Comparison of ENCODE assay signal across 1 cellular context in genomic region chr6:140105857-140106256, GRCh38.
TF ChIP-seq lines count a peak whose summit lies in the region.

No MANE protein-coding gene starts in this region.

TF ChIP-seq in K562, 482 proteins besides CTCF, POLR2A, EP300 and RAD21 (continued from another document and continues in another):
- TF ChIP-seq, protein P1, sequence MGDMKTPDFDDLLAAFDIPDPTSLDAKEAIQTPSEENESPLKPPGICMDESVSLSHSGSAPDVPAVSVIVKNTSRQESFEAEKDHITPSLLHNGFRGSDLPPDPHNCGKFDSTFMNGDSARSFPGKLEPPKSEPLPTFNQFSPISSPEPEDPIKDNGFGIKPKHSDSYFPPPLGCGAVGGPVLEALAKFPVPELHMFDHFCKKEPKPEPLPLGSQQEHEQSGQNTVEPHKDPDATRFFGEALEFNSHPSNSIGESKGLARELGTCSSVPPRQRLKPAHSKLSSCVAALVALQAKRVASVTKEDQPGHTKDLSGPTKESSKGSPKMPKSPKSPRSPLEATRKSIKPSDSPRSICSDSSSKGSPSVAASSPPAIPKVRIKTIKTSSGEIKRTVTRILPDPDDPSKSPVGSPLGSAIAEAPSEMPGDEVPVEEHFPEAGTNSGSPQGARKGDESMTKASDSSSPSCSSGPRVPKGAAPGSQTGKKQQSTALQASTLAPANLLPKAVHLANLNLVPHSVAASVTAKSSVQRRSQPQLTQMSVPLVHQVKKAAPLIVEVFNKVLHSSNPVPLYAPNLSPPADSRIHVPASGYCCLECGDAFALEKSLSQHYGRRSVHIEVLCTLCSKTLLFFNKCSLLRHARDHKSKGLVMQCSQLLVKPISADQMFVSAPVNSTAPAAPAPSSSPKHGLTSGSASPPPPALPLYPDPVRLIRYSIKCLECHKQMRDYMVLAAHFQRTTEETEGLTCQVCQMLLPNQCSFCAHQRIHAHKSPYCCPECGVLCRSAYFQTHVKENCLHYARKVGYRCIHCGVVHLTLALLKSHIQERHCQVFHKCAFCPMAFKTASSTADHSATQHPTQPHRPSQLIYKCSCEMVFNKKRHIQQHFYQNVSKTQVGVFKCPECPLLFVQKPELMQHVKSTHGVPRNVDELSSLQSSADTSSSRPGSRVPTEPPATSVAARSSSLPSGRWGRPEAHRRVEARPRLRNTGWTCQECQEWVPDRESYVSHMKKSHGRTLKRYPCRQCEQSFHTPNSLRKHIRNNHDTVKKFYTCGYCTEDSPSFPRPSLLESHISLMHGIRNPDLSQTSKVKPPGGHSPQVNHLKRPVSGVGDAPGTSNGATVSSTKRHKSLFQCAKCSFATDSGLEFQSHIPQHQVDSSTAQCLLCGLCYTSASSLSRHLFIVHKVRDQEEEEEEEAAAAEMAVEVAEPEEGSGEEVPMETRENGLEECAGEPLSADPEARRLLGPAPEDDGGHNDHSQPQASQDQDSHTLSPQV (IDR thresholded peaks at IDR 0.05): 0 out of 2 replicates have a peak, but pooled peaks have one; percentile 55
- no peak for TF ChIP-seq BMI1 (IDR thresholded peaks at IDR 0.05; ENCODE audit: low read length)
- TF ChIP-seq, protein P2, sequence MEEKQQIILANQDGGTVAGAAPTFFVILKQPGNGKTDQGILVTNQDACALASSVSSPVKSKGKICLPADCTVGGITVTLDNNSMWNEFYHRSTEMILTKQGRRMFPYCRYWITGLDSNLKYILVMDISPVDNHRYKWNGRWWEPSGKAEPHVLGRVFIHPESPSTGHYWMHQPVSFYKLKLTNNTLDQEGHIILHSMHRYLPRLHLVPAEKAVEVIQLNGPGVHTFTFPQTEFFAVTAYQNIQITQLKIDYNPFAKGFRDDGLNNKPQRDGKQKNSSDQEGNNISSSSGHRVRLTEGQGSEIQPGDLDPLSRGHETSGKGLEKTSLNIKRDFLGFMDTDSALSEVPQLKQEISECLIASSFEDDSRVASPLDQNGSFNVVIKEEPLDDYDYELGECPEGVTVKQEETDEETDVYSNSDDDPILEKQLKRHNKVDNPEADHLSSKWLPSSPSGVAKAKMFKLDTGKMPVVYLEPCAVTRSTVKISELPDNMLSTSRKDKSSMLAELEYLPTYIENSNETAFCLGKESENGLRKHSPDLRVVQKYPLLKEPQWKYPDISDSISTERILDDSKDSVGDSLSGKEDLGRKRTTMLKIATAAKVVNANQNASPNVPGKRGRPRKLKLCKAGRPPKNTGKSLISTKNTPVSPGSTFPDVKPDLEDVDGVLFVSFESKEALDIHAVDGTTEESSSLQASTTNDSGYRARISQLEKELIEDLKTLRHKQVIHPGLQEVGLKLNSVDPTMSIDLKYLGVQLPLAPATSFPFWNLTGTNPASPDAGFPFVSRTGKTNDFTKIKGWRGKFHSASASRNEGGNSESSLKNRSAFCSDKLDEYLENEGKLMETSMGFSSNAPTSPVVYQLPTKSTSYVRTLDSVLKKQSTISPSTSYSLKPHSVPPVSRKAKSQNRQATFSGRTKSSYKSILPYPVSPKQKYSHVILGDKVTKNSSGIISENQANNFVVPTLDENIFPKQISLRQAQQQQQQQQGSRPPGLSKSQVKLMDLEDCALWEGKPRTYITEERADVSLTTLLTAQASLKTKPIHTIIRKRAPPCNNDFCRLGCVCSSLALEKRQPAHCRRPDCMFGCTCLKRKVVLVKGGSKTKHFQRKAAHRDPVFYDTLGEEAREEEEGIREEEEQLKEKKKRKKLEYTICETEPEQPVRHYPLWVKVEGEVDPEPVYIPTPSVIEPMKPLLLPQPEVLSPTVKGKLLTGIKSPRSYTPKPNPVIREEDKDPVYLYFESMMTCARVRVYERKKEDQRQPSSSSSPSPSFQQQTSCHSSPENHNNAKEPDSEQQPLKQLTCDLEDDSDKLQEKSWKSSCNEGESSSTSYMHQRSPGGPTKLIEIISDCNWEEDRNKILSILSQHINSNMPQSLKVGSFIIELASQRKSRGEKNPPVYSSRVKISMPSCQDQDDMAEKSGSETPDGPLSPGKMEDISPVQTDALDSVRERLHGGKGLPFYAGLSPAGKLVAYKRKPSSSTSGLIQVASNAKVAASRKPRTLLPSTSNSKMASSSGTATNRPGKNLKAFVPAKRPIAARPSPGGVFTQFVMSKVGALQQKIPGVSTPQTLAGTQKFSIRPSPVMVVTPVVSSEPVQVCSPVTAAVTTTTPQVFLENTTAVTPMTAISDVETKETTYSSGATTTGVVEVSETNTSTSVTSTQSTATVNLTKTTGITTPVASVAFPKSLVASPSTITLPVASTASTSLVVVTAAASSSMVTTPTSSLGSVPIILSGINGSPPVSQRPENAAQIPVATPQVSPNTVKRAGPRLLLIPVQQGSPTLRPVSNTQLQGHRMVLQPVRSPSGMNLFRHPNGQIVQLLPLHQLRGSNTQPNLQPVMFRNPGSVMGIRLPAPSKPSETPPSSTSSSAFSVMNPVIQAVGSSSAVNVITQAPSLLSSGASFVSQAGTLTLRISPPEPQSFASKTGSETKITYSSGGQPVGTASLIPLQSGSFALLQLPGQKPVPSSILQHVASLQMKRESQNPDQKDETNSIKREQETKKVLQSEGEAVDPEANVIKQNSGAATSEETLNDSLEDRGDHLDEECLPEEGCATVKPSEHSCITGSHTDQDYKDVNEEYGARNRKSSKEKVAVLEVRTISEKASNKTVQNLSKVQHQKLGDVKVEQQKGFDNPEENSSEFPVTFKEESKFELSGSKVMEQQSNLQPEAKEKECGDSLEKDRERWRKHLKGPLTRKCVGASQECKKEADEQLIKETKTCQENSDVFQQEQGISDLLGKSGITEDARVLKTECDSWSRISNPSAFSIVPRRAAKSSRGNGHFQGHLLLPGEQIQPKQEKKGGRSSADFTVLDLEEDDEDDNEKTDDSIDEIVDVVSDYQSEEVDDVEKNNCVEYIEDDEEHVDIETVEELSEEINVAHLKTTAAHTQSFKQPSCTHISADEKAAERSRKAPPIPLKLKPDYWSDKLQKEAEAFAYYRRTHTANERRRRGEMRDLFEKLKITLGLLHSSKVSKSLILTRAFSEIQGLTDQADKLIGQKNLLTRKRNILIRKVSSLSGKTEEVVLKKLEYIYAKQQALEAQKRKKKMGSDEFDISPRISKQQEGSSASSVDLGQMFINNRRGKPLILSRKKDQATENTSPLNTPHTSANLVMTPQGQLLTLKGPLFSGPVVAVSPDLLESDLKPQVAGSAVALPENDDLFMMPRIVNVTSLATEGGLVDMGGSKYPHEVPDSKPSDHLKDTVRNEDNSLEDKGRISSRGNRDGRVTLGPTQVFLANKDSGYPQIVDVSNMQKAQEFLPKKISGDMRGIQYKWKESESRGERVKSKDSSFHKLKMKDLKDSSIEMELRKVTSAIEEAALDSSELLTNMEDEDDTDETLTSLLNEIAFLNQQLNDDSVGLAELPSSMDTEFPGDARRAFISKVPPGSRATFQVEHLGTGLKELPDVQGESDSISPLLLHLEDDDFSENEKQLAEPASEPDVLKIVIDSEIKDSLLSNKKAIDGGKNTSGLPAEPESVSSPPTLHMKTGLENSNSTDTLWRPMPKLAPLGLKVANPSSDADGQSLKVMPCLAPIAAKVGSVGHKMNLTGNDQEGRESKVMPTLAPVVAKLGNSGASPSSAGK (IDR thresholded peaks at IDR 0.05): 0 out of 2 replicates have a peak, but pooled peaks have one; percentile 30
- TF ChIP-seq GATAD2B (IDR thresholded peaks at IDR 0.05; ENCODE audit: borderline replicate concordance): no peak
- TF ChIP-seq MAFG (tag; conservative IDR thresholded peaks at IDR 0.05): no peak
- TF ChIP-seq ZNF586 (CRISPR knock-in tag; conservative IDR thresholded peaks at IDR 0.05): no peak
- TF ChIP-seq TEAD4 (IDR thresholded peaks at IDR 0.05; ENCODE audit: low read length): peak; percentile 37; the same call in 1 of the 2 replicates
- TF ChIP-seq TEAD4 (CRISPR knock-in tag; IDR thresholded peaks at IDR 0.05; ENCODE audit: borderline replicate concordance): no peak
- TF ChIP-seq TBP (optimal IDR thresholded peaks at IDR 0.05; ENCODE audit: low read depth, low read length): no peak
- no peak for TF ChIP-seq ZKSCAN3 (CRISPR knock-in tag; IDR thresholded peaks at IDR 0.05)
- no peak for TF ChIP-seq ZNF316 (IDR thresholded peaks at IDR 0.05)
- no peak for TF ChIP-seq MECOM (CRISPR knock-in tag; IDR thresholded peaks at IDR 0.05)
- TF ChIP-seq PHB2 (IDR thresholded peaks at IDR 0.05; ENCODE audit: low read depth): no peak
- no peak for TF ChIP-seq YBX1 (IDR thresholded peaks at IDR 0.05)
- peak in 1 of 2 experiments; percentile 66; a peak in 1 of 3 replicates for TF ChIP-seq CBX3 (IDR thresholded peaks at IDR 0.05; ENCODE audit: borderline replicate concordance in 1 of 2, low read length in 2 of 2)
- TF ChIP-seq NR2F6 (CRISPR knock-in tag; IDR thresholded peaks at IDR 0.05): no peak
- no peak for TF ChIP-seq SMARCA5 (IDR thresholded peaks at IDR 0.05)
- no peak for TF ChIP-seq TCF7 (IDR thresholded peaks at IDR 0.05; ENCODE audit: borderline replicate concordance)
- TF ChIP-seq SFPQ (IDR thresholded peaks at IDR 0.05; ENCODE audit: low read depth, low read length): no peak
- TF ChIP-seq HMGN3 (IDR thresholded peaks at IDR 0.05; ENCODE audit: borderline replicate concordance, extremely low read depth, insufficient read length, low read depth, low read length): no peak
- no peak for TF ChIP-seq ZNF780A (CRISPR knock-in tag; IDR thresholded peaks at IDR 0.05)
- TF ChIP-seq, protein P3, sequence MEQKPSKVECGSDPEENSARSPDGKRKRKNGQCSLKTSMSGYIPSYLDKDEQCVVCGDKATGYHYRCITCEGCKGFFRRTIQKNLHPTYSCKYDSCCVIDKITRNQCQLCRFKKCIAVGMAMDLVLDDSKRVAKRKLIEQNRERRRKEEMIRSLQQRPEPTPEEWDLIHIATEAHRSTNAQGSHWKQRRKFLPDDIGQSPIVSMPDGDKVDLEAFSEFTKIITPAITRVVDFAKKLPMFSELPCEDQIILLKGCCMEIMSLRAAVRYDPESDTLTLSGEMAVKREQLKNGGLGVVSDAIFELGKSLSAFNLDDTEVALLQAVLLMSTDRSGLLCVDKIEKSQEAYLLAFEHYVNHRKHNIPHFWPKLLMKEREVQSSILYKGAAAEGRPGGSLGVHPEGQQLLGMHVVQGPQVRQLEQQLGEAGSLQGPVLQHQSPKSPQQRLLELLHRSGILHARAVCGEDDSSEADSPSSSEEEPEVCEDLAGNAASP (IDR thresholded peaks at IDR 0.05): no peak
- TF ChIP-seq XRCC3 (IDR thresholded peaks at IDR 0.05): no peak
- TF ChIP-seq PTRF (tag; IDR thresholded peaks at IDR 0.05): no peak
- TF ChIP-seq NUFIP1 (IDR thresholded peaks at IDR 0.05; ENCODE audit: partially characterized antibody): no peak
- 0 out of 4 replicates have a peak, but pooled peaks of 1 of the 2 experiments have one; percentile 12 for TF ChIP-seq MNT (conservative IDR thresholded peaks at IDR 0.05)
- no peak for TF ChIP-seq HOXB6 (CRISPR knock-in tag; IDR thresholded peaks at IDR 0.05; ENCODE audit: borderline replicate concordance)
- no peak for TF ChIP-seq MTA1 (IDR thresholded peaks at IDR 0.05; ENCODE audit: borderline replicate concordance)
- TF ChIP-seq SP2 (IDR thresholded peaks at IDR 0.05; ENCODE audit: extremely low read depth, low read depth, low read length, poor library complexity, severe bottlenecking): no peak
- no peak for TF ChIP-seq SIN3A (IDR thresholded peaks at IDR 0.05; ENCODE audit: borderline replicate concordance in 2 of 2, control insufficient read depth in 1 of 2, low read depth in 2 of 2, low read length in 2 of 2)
- TF ChIP-seq MAZ (CRISPR knock-in tag; conservative IDR thresholded peaks at IDR 0.05 in 1 of 2, IDR thresholded peaks at IDR 0.05 in 1 of 2): peak in 1 of 2 experiments; percentile 29; a peak in 1 of 4 replicates
- TF ChIP-seq NFXL1 (CRISPR knock-in tag; IDR thresholded peaks at IDR 0.05): no peak
- TF ChIP-seq ZNF551 (CRISPR knock-in tag; IDR thresholded peaks at IDR 0.05): no peak
- no peak for TF ChIP-seq BCOR (IDR thresholded peaks at IDR 0.05)
- peak; percentile 51 for TF ChIP-seq CTCFL (IDR thresholded peaks at IDR 0.05; ENCODE audit: borderline replicate concordance, insufficient read depth, low read depth, low read length, poor library complexity, severe bottlenecking)
- TF ChIP-seq E2F4 (CRISPR knock-in tag; IDR thresholded peaks at IDR 0.05; ENCODE audit: low read depth): no peak
